ENCODE assay signal across 21 cellular contexts in the genomic region with DNA sequence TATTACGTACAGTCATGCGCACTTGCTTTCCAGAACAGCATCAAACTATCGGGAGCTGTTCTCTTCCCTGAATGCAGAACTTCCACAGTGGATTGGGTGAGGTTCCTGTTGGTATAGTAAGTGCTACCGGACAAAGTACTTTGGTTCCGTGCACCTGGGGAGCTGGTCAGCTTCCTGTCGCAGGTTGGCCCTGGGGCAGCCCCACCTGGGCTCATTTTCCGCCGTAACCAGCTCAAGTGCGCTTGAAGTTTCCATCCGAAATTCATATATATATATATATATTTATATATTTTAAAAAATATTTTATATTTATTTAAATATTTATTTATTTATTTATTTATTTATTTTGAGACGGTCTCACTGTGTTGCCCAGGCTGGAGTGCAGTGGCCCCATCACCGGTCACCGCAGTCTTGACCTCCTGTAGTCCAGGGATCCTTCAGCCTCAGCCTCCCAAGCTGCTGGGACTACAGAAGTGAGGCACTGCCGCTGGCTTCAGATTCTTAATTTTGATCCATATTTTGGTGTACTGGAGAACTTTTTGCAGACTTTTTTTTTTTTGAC. TPM values are rescaled to one million over a fixed set of nuclear protein-coding genes. Genes with fewer than 3 reads are reported as not detected.
A peak's percentile ranks its signal among the peaks of the same experiment; 100 is the strongest.
DNase-seq lines count a peak whose midpoint lies in the region; ATAC-seq and TF ChIP-seq lines count a peak whose summit lies in the region.
"Had no signal": no experiment of that assay in that cellular context is flagged by ENCODE, and none has a peak within 500 bp of the region (broad histone marks: within the 10 kb centered on the region; RNA-seq: fewer than 3 reads in every experiment).

No MANE protein-coding gene starts in this region.

- H3K27me3 ChIP-seq in right atrium auricular region (no peaks in the 10 kb centered on the region), esophagus muscularis mucosa (no peaks in the 10 kb centered on the region)
- H3K27me3 ChIP-seq: BLaER1 had no signal

- H3K27ac Mint-ChIP-seq in osteocyte (ENCODE audit: unreplicated experiment): no peak overlapping the region
- H3K27ac Mint-ChIP-seq: CD14-positive monocyte; CD4-positive, alpha-beta memory T cell; GM23338; HFFc6; IgD-negative memory B cell had no signal

- peaks cover 2% of the 10 kb centered on the region for H3K36me3 Mint-ChIP-seq in osteocyte (ENCODE audit: unreplicated experiment)
- H3K36me3 Mint-ChIP-seq: CD14-positive monocyte had no signal

- H3K27ac ChIP-seq in right atrium auricular region (no peak overlapping the region), esophagus muscularis mucosa (replicated peaks in 1 of 4) (no peak overlapping the region)
- H3K27ac ChIP-seq: 22Rv1, BLaER1 had no signal

- H3K4me1 ChIP-seq in right atrium auricular region (no peaks in the 10 kb centered on the region), esophagus muscularis mucosa (no peaks in the 10 kb centered on the region)

- H3K9me3 ChIP-seq in right atrium auricular region: no peaks in the 10 kb centered on the region
- H3K9me3 ChIP-seq in esophagus muscularis mucosa: no peaks in the 10 kb centered on the region
- H3K9me3 ChIP-seq: BLaER1 had no signal

- peak; percentile 57 for DNase-seq in right atrium auricular region (ENCODE audit: low spot score)
- DNase-seq in Right ventricle myocardium superior: no peak
- DNase-seq in esophagus muscularis mucosa (ENCODE audit: extremely low spot score): peak; percentile 86
- peak; percentile 60 for DNase-seq in osteocyte (ENCODE audit: extremely low spot score, unreplicated experiment)
- DNase-seq in hypothalamus (lab: John Stamatoyannopoulos, UW): no peak
- DNase-seq: CD4-positive, alpha-beta memory T cell; DMS79 treated with DMSO at 0.1 percent for 48 hours; GF-D8; HCEC 1CT; HFFc6; KBM-7 had no signal

- no peaks in the 10 kb centered on the region for H3K4me1 Mint-ChIP-seq in osteocyte (ENCODE audit: unreplicated experiment)
- H3K4me1 Mint-ChIP-seq: CD14-positive monocyte, GM23338, IgD-negative memory B cell had no signal

- TF ChIP-seq CTCF in right atrium auricular region (IDR thresholded peaks at IDR 0.05) (no peak), esophagus muscularis mucosa (IDR thresholded peaks at IDR 0.05) (no peak), osteocyte (IDR thresholded peaks at IDR 0.05) (no peak)

- intact Hi-C loops in Right ventricle myocardium superior (cut with DNase I): no loop called here
- intact Hi-C loops in esophagus muscularis mucosa (cut with DNase I): no loop called here

- no peak for TF ChIP-seq EP300 in esophagus muscularis mucosa (IDR thresholded peaks at IDR 0.05)

- H3K36me3 ChIP-seq in right atrium auricular region: no peaks in the 10 kb centered on the region
- H3K36me3 ChIP-seq in esophagus muscularis mucosa: peaks cover 0 to 26% (median 0%) of the 10 kb centered on the region in 4 donors
- H3K36me3 ChIP-seq: BLaER1 had no signal

- TF ChIP-seq POLR2A in esophagus muscularis mucosa (IDR thresholded peaks at IDR 0.05; ENCODE audit: low read depth): no peak

- H3K9me3 Mint-ChIP-seq in osteocyte (ENCODE audit: unreplicated experiment): peaks cover 9% of the 10 kb centered on the region
- H3K9me3 Mint-ChIP-seq: CD4-positive, alpha-beta memory T cell; HFFc6; IgD-negative memory B cell had no signal

- no peaks in the 10 kb centered on the region for H3K27me3 Mint-ChIP-seq in osteocyte (ENCODE audit: unreplicated experiment)
- H3K27me3 Mint-ChIP-seq: CD4-positive, alpha-beta memory T cell; IgD-negative memory B cell had no signal

- ATAC-seq in Right ventricle myocardium superior (ENCODE audit: poor library complexity) (no peak), GM21723 (IDR thresholded peaks at IDR 0.05; ENCODE audit: unreplicated experiment) (no peak), GM18873 (IDR thresholded peaks at IDR 0.05; ENCODE audit: low FRiP score, unreplicated experiment) (no peak)
- ATAC-seq: GM12878, HepG2 had no signal

- WGBS in esophagus muscularis mucosa: 92% methylated on average over 14 of the region's 14 CpGs

- no peak overlapping the region for H3K4me3 Mint-ChIP-seq in osteocyte (ENCODE audit: unreplicated experiment)
- H3K4me3 Mint-ChIP-seq: CD14-positive monocyte; CD4-positive, alpha-beta memory T cell; GM23338; HFFc6; IgD-negative memory B cell had no signal

- H3K4me3 ChIP-seq in right atrium auricular region (no peak overlapping the region), esophagus muscularis mucosa (no peak overlapping the region)
- H3K4me3 ChIP-seq: BLaER1, GM12878, GM23338 had no signal

RNA-seq across cellular contexts. Expression of gene SCART1, which starts 6.5 kb away (rescaled TPM):
- total RNA-seq in right atrium auricular region: under 1 TPM; 0.22 to 0.24 TPM
- 0.51 TPM for total RNA-seq in Right ventricle myocardium superior
- total RNA-seq in esophagus muscularis mucosa: 1 to 10 TPM in 3 of 4 donors, under 1 TPM in 1; 0.65 to 1.7 (median 1.4) TPM
- total RNA-seq in osteocyte: 3.2 and 4.8 TPM in 2 replicates

RNA-seq across cellular contexts. Expression of gene SPRN, which starts 35.9 kb away (rescaled TPM):
- not detected for total RNA-seq in right atrium auricular region
- total RNA-seq in Right ventricle myocardium superior: not detected
- total RNA-seq in esophagus muscularis mucosa: under 1 TPM in 2 of 4 donors, not detected in 2; 0.34 to 0.71 TPM
- total RNA-seq in osteocyte: 2.2 and 2.7 TPM in 2 replicates
- total RNA-seq: A673; CD4-positive, alpha-beta memory T cell; GM12878; HepG2 had no signal

Comparison
In these comparisons a context has a peak if more than half of its experiments do, and no peak if none do; other contexts are left out.
1. DNase-seq: peak in right atrium auricular region (single experiment), esophagus muscularis mucosa (single experiment) and osteocyte (single experiment); none in Right ventricle myocardium superior (single experiment) and hypothalamus (0 of 51).